ENCODE assay signal across 8 cellular contexts in the genomic region with DNA sequence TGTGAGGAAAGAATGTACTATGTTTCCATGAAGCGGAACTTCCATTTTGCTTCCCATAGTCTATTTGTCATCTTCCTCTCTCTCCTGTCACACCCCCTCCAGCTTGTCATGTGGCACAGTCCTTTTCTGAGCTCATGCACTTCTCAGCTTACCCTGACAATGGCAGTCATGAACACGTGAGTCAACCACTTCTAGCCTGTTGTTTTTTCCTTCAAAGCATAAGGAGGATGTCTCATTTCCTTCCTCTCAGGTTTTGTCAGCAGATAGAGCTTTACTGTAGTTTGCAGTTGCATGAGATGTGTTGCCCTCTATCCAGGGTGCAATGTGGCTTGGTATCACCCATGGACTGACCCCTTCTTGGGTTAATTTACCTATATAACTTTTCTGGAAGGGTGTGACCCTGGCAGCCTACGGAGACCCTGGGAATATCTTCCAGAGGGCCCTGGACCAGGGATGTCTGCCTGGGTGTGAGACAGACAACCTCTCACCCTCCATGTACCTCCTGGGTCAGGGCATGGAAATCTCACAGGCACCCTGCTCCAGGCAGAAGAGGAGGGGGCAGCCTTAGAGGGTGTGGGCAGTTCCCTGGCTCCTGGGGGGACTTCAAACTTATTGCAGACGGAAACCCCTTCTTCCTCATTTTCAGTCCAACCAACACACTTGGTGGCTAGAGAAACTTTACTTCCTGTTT.
DNase-seq lines count a peak whose midpoint lies in the region; ATAC-seq and TF ChIP-seq lines count a peak whose summit lies in the region.

No MANE protein-coding gene starts in this region.

- H3K9me3 ChIP-seq in OCI-LY3 (ENCODE audit: insufficient read depth, low read length): no peaks in the 10 kb centered on the region

- DNase-seq in DMS53 (lab: John Stamatoyannopoulos, UW): peak; percentile 77
- DNase-seq in HFF-Myc (ENCODE audit: extremely low read depth, low read depth): peak; percentile 35
- DNase-seq in activated T-cell treated with anti-CD3 and anti-CD28 coated beads, Interleukin-2, amount 50 U/mL, for 24 hours: peak; percentile 74
- peak; percentile 59 for DNase-seq in germinal center (ENCODE audit: low spot score)
- peak; percentile 63 for DNase-seq in skeletal muscle cell (ENCODE audit: low read depth)
- no peak for DNase-seq in DMS 273 (lab: John Stamatoyannopoulos, UW; ENCODE audit: unreplicated experiment)

- H3K36me3 ChIP-seq in OCI-LY3 (replicated peaks; ENCODE audit: low read depth, low read length): peaks cover under 1% of the 10 kb centered on the region

- H3K9me3 Mint-ChIP-seq in activated T-cell treated with anti-CD3 and anti-CD28 coated beads, Interleukin-2, amount 50 U/mL, for 24 hours: peaks cover 11% of the 10 kb centered on the region

- H3K9ac ChIP-seq in OCI-LY3 (ENCODE audit: low read length): no peak overlapping the region

- H3K27ac ChIP-seq in OCI-LY3 (ENCODE audit: low read length): no peak overlapping the region

- H3K27me3 ChIP-seq in OCI-LY3 (ENCODE audit: low read depth, low read length): peaks cover 8% of the 10 kb centered on the region

- H3K79me2 ChIP-seq in OCI-LY3 (ENCODE audit: low read length): peaks cover 15% of the 10 kb centered on the region

- H3K4me3 Mint-ChIP-seq in activated T-cell treated with anti-CD3 and anti-CD28 coated beads, Interleukin-2, amount 50 U/mL, for 24 hours: peak overlapping the region; percentile 62

- TF ChIP-seq CTCF in HFF-Myc (IDR thresholded peaks at IDR 0.05; ENCODE audit: low read depth, low read length, missing control alignments) (no peak), OCI-LY3 (IDR thresholded peaks at IDR 0.05; ENCODE audit: low read depth, low read length) (no peak)

- H3K4me1 Mint-ChIP-seq in activated T-cell treated with anti-CD3 and anti-CD28 coated beads, Interleukin-2, amount 50 U/mL, for 24 hours (ENCODE audit: low read depth): peaks cover 54% of the 10 kb centered on the region

- H3K4me3 ChIP-seq in HFF-Myc (replicated peaks; ENCODE audit: low read depth, low read length) (no peak overlapping the region), OCI-LY3 (ENCODE audit: low read length) (peak overlapping the region; percentile 25), skeletal muscle cell (ENCODE audit: low read depth, low read length) (no peak overlapping the region)

- ATAC-seq in GM19467 (IDR thresholded peaks at IDR 0.05; ENCODE audit: unreplicated experiment): no peak

- peaks cover 10% of the 10 kb centered on the region for H3K36me3 Mint-ChIP-seq in activated T-cell treated with anti-CD3 and anti-CD28 coated beads, Interleukin-2, amount 50 U/mL, for 24 hours (ENCODE audit: low read depth)

- peak overlapping the region; percentile 91 for H3K4me2 ChIP-seq in OCI-LY3 (ENCODE audit: low read length)

- H2AFZ ChIP-seq in OCI-LY3 (ENCODE audit: low read depth, low read length): no peak overlapping the region

- H4K20me1 ChIP-seq in OCI-LY3 (ENCODE audit: insufficient read depth, low read length): peaks cover under 1% of the 10 kb centered on the region; the same call in 1 of the 2 replicates

- peaks cover 31% of the 10 kb centered on the region for H3K4me1 ChIP-seq in OCI-LY3 (ENCODE audit: low read length)

- peak overlapping the region; percentile 98 for H3K27ac Mint-ChIP-seq in activated T-cell treated with anti-CD3 and anti-CD28 coated beads, Interleukin-2, amount 50 U/mL, for 24 hours

- no peaks in the 10 kb centered on the region for H3K27me3 Mint-ChIP-seq in activated T-cell treated with anti-CD3 and anti-CD28 coated beads, Interleukin-2, amount 50 U/mL, for 24 hours
